1 cellular context compared by ENCODE assay signal in the genomic region with DNA sequence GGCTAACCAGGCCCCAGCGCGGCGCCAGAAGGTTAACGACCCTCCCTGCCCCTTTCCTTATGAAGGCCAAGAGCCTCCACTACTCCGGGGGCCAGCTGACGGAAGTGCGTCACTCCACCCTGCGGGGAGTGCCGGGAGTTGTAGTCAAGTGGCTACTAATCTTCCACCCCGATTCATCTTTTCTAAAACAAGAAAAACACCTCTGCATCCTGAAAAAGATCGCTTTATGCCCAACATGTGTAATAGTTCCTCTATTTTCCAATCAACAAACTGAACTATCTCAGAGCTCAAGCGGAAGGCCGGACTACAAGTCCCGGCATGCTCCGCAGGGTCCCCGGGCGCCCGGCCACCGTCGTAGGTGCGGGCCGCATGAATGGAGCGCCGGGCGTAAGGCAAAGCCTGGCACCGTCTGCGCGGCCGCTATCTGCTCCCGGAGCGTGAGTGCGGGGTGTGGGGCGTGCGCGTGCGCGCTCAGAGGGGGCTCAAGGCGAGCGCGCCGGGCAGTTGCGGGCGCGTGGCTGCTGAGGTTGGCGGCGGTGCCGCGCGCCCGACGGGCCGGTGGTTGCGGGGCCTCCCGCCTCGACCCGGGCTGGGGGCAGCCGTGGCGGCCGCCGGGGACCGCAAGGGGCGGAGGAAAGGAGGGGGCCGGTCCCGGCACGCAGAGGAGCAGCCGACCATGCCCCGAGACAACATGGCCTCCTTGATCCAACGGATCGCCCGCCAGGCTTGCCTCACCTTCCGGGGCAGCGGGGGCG.
A peak's percentile ranks its signal among the peaks of the same experiment; 100 is the strongest.
TF ChIP-seq lines count a peak whose summit lies in the region.

A gene (plus strand): TSS at position 337 of the 755 bp plus-strand sequence. CDS start 340 bp downstream, at position 677.

TF ChIP-seq in HepG2, 621 proteins besides CTCF, POLR2A, EP300 and RAD21 (continued from another document and continues in another):
- TF ChIP-seq, protein P1, sequence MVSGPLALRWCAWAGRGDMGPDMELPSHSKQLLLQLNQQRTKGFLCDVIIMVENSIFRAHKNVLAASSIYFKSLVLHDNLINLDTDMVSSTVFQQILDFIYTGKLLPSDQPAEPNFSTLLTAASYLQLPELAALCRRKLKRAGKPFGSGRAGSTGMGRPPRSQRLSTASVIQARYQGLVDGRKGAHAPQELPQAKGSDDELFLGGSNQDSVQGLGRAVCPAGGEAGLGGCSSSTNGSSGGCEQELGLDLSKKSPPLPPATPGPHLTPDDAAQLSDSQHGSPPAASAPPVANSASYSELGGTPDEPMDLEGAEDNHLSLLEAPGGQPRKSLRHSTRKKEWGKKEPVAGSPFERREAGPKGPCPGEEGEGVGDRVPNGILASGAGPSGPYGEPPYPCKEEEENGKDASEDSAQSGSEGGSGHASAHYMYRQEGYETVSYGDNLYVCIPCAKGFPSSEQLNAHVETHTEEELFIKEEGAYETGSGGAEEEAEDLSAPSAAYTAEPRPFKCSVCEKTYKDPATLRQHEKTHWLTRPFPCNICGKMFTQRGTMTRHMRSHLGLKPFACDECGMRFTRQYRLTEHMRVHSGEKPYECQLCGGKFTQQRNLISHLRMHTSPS (CRISPR knock-in tag; IDR thresholded peaks at IDR 0.05; ENCODE audit: low read depth) = no peak
- TF ChIP-seq HOXA5 (CRISPR knock-in tag; IDR thresholded peaks at IDR 0.05) (peak; percentile 14), ZNF12 (CRISPR knock-in tag; IDR thresholded peaks at IDR 0.05) (no peak), ZNF709 (CRISPR knock-in tag; IDR thresholded peaks at IDR 0.05) (0 out of 2 replicates have a peak, but pooled peaks have one; percentile 5), RBM22 (optimal IDR thresholded peaks at IDR 0.05; ENCODE audit: low read length) (no peak), ZFP82 (CRISPR knock-in tag; IDR thresholded peaks at IDR 0.05; ENCODE audit: borderline replicate concordance) (no peak), ZNF713 (CRISPR knock-in tag; IDR thresholded peaks at IDR 0.05) (no peak), SP4 (CRISPR knock-in tag; IDR thresholded peaks at IDR 0.05) (peak; percentile 37; the same call in 1 of the 2 replicates), EHMT2 (IDR thresholded peaks at IDR 0.05; ENCODE audit: borderline replicate concordance, low read depth, low read length) (no peak; the same call in 1 of the 2 replicates), RFXANK (CRISPR knock-in tag; IDR thresholded peaks at IDR 0.05) (0 out of 2 replicates have a peak, but pooled peaks have one; percentile 61), KAT8 (CRISPR knock-in tag; IDR thresholded peaks at IDR 0.05) (peak; percentile 93), HNRNPLL (IDR thresholded peaks at IDR 0.05; ENCODE audit: low read depth, low read length, poor library complexity, severe bottlenecking) (peak; percentile 98), CEBPG (CRISPR knock-in tag; IDR thresholded peaks at IDR 0.05) (no peak), TBX3 (IDR thresholded peaks at IDR 0.05; ENCODE audit: borderline replicate concordance) (no peak), GTF2F1 (IDR thresholded peaks at IDR 0.05; ENCODE audit: low read length) (no peak), JUND (CRISPR knock-in tag; IDR thresholded peaks at IDR 0.05) (no peak), ZNF737 (CRISPR knock-in tag; IDR thresholded peaks at IDR 0.05; ENCODE audit: borderline replicate concordance) (no peak), MAZ (IDR thresholded peaks at IDR 0.05; ENCODE audit: borderline replicate concordance, low read depth, low read length) (no peak; the same call in 1 of the 2 replicates), MAZ (CRISPR knock-in tag; IDR thresholded peaks at IDR 0.05; ENCODE audit: low read depth) (peak; percentile 73), SRF (IDR thresholded peaks at IDR 0.05; ENCODE audit: low read depth, low read length) (no peak), ZNF367 (CRISPR knock-in tag; IDR thresholded peaks at IDR 0.05; ENCODE audit: borderline replicate concordance) (no peak; the same call in 1 of the 2 replicates), ZNF652 (CRISPR knock-in tag; IDR thresholded peaks at IDR 0.05; ENCODE audit: borderline replicate concordance, low read depth) (no peak), ZNF296 (CRISPR knock-in tag; conservative IDR thresholded peaks at IDR 0.05) (no peak), ZNF136 (CRISPR knock-in tag; IDR thresholded peaks at IDR 0.05; ENCODE audit: low read depth) (no peak), RARA (CRISPR knock-in tag; IDR thresholded peaks at IDR 0.05) (no peak), ZNF773 (CRISPR knock-in tag; IDR thresholded peaks at IDR 0.05; ENCODE audit: borderline replicate concordance) (peak; percentile 61; the same call in 1 of the 2 replicates), SAP130 (CRISPR knock-in tag; IDR thresholded peaks at IDR 0.05; ENCODE audit: low read depth) (peak; percentile 80), PHF8 (CRISPR knock-in tag; IDR thresholded peaks at IDR 0.05) (peak; percentile 85), ZNF546 (CRISPR knock-in tag; conservative IDR thresholded peaks at IDR 0.05) (no peak; the same call in 1 of the 2 replicates), SMAD9 (CRISPR knock-in tag; IDR thresholded peaks at IDR 0.05) (no peak), PAX8 (CRISPR knock-in tag; IDR thresholded peaks at IDR 0.05; ENCODE audit: borderline replicate concordance) (no peak), CC2D1A (CRISPR knock-in tag; IDR thresholded peaks at IDR 0.05) (no peak), ELF3 (CRISPR knock-in tag; IDR thresholded peaks at IDR 0.05) (0 out of 2 replicates have a peak, but pooled peaks have one; percentile 23), SIX1 (CRISPR knock-in tag; IDR thresholded peaks at IDR 0.05; ENCODE audit: borderline replicate concordance) (no peak), ATM (IDR thresholded peaks at IDR 0.05; ENCODE audit: borderline replicate concordance) (no peak), HCFC1 (IDR thresholded peaks at IDR 0.05; ENCODE audit: low read depth, low read length) (peak; percentile 84), NFKBIZ (CRISPR knock-in tag; IDR thresholded peaks at IDR 0.05) (0 out of 2 replicates have a peak, but pooled peaks have one; percentile 42), ZNF383 (CRISPR knock-in tag; IDR thresholded peaks at IDR 0.05; ENCODE audit: borderline replicate concordance) (no peak), ZNF326 (CRISPR knock-in tag; IDR thresholded peaks at IDR 0.05; ENCODE audit: borderline replicate concordance) (no peak), ZNF432 (CRISPR knock-in tag; IDR thresholded peaks at IDR 0.05; ENCODE audit: borderline replicate concordance) (no peak), MED13 (CRISPR knock-in tag; IDR thresholded peaks at IDR 0.05) (no peak; the same call in 1 of the 2 replicates), ZFYVE20 (CRISPR knock-in tag; IDR thresholded peaks at IDR 0.05; ENCODE audit: borderline replicate concordance, low read depth) (peak; percentile 29; the same call in 1 of the 2 replicates), SMAD3 (CRISPR knock-in tag; IDR thresholded peaks at IDR 0.05) (no peak), ELF4 (CRISPR knock-in tag; IDR thresholded peaks at IDR 0.05; ENCODE audit: borderline replicate concordance) (no peak), THYN1 (CRISPR knock-in tag; IDR thresholded peaks at IDR 0.05; ENCODE audit: borderline replicate concordance, low read depth) (no peak), ZFP36L1 (CRISPR knock-in tag; IDR thresholded peaks at IDR 0.05) (no peak), KLF11 (CRISPR knock-in tag; IDR thresholded peaks at IDR 0.05) (no peak), ZIK1 (CRISPR knock-in tag; IDR thresholded peaks at IDR 0.05; ENCODE audit: borderline replicate concordance, low read depth) (no peak), RFX5 (IDR thresholded peaks at IDR 0.05; ENCODE audit: low read depth, low read length) (0 out of 2 replicates have a peak, but pooled peaks have one; percentile 6), TP53 (CRISPR knock-in tag; conservative IDR thresholded peaks at IDR 0.05) (no peak), ZNF562 (CRISPR knock-in tag; IDR thresholded peaks at IDR 0.05; ENCODE audit: borderline replicate concordance) (no peak), MTA1 (CRISPR knock-in tag; IDR thresholded peaks at IDR 0.05; ENCODE audit: borderline replicate concordance) (0 out of 2 replicates have a peak, but pooled peaks have one; percentile 1), FLYWCH1 (CRISPR knock-in tag; IDR thresholded peaks at IDR 0.05) (peak; percentile 13; the same call in 1 of the 2 replicates), ZNF335 (CRISPR knock-in tag; IDR thresholded peaks at IDR 0.05) (0 out of 2 replicates have a peak, but pooled peaks have one; percentile 25), NFYB (CRISPR knock-in tag; IDR thresholded peaks at IDR 0.05) (0 out of 2 replicates have a peak, but pooled peaks have one; percentile 22), ZNF282 (IDR thresholded peaks at IDR 0.05; ENCODE audit: partially characterized antibody) (no peak), ZNF224 (CRISPR knock-in tag; IDR thresholded peaks at IDR 0.05) (no peak), AKAP8 (CRISPR knock-in tag; IDR thresholded peaks at IDR 0.05) (no peak), ASH2L (IDR thresholded peaks at IDR 0.05; ENCODE audit: insufficient read length, low read depth, low read length) (peak; percentile 72)
- TF ChIP-seq, protein P2, sequence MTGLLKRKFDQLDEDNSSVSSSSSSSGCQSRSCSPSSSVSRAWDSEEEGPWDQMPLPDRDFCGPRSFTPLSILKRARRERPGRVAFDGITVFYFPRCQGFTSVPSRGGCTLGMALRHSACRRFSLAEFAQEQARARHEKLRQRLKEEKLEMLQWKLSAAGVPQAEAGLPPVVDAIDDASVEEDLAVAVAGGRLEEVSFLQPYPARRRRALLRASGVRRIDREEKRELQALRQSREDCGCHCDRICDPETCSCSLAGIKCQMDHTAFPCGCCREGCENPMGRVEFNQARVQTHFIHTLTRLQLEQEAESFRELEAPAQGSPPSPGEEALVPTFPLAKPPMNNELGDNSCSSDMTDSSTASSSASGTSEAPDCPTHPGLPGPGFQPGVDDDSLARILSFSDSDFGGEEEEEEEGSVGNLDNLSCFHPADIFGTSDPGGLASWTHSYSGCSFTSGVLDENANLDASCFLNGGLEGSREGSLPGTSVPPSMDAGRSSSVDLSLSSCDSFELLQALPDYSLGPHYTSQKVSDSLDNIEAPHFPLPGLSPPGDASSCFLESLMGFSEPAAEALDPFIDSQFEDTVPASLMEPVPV (CRISPR knock-in tag; IDR thresholded peaks at IDR 0.05) = no peak
- TF ChIP-seq, protein P3, sequence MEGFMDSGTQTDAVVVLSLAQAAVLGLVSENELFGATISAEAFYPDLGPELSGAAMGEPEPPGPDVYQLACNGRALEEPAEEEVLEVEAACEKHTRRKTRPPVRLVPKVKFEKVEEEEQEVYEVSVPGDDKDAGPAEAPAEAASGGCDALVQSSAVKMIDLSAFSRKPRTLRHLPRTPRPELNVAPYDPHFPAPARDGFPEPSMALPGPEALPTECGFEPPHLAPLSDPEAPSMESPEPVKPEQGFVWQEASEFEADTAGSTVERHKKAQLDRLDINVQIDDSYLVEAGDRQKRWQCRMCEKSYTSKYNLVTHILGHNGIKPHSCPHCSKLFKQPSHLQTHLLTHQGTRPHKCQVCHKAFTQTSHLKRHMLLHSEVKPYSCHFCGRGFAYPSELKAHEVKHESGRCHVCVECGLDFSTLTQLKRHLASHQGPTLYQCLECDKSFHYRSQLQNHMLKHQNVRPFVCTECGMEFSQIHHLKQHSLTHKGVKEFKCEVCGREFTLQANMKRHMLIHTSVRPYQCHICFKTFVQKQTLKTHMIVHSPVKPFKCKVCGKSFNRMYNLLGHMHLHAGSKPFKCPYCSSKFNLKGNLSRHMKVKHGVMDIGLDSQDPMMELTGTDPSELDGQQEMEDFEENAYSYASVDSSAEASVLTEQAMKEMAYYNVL (CRISPR knock-in tag; IDR thresholded peaks at IDR 0.05; ENCODE audit: borderline replicate concordance) = no peak
- TF ChIP-seq, protein P4, sequence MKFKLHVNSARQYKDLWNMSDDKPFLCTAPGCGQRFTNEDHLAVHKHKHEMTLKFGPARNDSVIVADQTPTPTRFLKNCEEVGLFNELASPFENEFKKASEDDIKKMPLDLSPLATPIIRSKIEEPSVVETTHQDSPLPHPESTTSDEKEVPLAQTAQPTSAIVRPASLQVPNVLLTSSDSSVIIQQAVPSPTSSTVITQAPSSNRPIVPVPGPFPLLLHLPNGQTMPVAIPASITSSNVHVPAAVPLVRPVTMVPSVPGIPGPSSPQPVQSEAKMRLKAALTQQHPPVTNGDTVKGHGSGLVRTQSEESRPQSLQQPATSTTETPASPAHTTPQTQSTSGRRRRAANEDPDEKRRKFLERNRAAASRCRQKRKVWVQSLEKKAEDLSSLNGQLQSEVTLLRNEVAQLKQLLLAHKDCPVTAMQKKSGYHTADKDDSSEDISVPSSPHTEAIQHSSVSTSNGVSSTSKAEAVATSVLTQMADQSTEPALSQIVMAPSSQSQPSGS (CRISPR knock-in tag; IDR thresholded peaks at IDR 0.05) = 0 out of 2 replicates have a peak, but pooled peaks have one; percentile 30
- TF ChIP-seq, protein P5, sequence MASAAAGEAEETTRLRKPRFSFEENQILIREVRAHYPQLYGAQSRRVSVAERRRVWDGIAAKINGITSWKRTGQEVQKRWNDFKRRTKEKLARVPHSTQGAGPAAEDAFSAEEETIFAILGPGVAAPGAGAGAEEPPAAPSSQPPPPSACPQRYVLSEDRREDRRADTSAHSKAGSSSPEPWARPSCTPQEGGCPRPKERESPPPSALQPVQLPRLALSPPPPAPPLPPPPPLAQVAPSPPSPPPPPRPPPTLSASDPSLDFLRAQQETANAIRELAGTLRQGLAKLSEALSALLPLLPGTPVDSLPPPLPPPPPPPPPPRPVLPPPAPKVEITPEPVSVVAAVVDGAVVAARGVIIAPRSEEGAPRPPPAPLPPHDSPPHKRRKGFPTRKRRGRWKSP (CRISPR knock-in tag; IDR thresholded peaks at IDR 0.05) = peak; percentile 56; the same call in 1 of the 2 replicates
- TF ChIP-seq, protein P6, sequence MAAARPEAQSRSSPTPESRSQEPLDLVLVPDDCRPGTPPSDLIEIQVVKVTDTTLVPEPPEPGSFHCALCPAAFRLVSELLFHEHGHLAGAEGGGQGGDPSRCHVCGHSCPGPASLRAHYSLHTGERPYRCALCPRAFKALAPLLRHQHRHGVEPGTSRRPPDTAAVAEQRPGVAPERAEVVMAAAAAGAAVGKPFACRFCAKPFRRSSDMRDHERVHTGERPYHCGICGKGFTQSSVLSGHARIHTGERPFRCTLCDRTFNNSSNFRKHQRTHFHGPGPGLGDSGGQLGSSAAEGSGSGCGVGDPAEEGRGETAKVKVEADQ (CRISPR knock-in tag; IDR thresholded peaks at IDR 0.05; ENCODE audit: borderline replicate concordance) = peak; percentile 62; the same call in 1 of the 2 replicates
- TF ChIP-seq, protein P7, sequence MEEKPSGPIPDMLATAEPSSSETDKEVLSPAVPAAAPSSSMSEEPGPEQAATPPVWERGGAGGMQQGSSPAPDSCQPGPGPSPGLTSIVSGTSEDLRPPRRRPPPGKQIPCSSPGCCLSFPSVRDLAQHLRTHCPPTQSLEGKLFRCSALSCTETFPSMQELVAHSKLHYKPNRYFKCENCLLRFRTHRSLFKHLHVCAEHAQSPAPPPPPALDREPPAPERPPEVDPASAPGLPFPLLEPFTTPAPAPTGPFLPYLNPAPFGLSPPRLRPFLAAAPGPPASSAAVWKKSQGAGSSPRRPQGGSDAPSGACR (CRISPR knock-in tag; IDR thresholded peaks at IDR 0.05) = no peak
- TF ChIP-seq, protein P8, sequence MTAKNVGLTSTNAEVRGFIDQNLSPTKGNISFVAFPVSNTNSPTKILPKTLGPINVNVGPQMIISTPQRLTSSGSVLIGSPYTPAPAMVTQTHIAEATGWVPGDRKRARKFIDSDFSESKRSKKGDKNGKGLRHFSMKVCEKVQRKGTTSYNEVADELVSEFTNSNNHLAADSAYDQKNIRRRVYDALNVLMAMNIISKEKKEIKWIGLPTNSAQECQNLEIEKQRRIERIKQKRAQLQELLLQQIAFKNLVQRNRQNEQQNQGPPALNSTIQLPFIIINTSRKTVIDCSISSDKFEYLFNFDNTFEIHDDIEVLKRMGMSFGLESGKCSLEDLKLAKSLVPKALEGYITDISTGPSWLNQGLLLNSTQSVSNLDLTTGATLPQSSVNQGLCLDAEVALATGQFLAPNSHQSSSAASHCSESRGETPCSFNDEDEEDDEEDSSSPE (CRISPR knock-in tag; IDR thresholded peaks at IDR 0.05) = peak; percentile 15; the same call in 1 of the 2 replicates
